ENCODE assay signal across 16 cellular contexts in the genomic region with DNA sequence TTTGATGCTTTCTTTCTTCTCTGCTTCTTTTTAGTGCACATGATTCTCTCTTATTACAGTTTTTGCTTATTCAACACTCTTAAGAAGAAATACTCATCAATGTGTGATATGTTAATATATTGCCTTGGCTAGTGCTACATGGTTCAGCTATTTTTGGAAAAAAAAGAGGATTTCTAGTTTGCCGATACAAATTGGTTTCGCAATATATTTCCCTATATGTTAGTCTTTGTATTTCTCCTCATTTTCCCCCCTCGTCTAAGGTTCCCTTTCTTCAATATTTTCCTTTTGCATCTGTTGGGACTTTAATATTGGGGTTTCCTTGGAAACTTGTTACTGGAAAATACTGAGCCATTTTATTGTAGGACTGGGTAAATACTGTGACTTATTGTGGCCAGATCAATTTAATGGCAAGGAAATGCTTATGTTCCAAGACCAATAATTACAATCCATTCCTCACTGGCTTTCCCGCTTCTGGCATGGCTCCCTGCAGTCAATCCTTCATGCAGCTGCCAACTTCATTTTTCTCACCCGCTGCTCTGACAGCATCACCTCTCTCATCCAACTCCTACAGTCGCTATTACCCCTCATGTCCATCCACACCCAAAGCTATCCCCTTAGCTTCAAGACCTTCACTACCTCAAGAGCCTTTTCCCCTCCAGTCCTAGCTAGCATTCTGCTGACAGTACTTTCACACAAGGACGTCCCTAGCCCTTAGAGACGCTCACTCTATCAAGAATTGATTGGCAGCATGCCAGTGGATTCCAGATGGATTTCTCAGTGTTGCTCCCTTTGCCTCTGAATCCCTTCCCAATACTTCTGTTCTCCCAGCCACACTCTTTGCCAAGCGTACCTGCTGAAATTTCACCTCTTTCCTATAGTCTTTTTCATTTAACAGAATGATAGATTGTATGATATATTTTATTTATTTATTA.
DNase-seq lines count a peak whose midpoint lies in the region; TF ChIP-seq lines count a peak whose summit lies in the region.
"Had no signal": no experiment of that assay in that cellular context is flagged by ENCODE, and none has a peak within 500 bp of the region (broad histone marks: within the 10 kb centered on the region; RNA-seq: fewer than 3 reads in every experiment).

No MANE protein-coding gene starts in this region.

- H3K36me3 Mint-ChIP-seq in Calu3 (ENCODE audit: insufficient read depth, unreplicated experiment), result no peaks in the 10 kb centered on the region

- H3K79me1 ChIP-seq in mesenchymal stem cell (replicated peaks; ENCODE audit: low read length, poor library complexity, severe bottlenecking), result no peaks in the 10 kb centered on the region

- no peak for TF ChIP-seq CTCF in Calu3 (IDR thresholded peaks at IDR 0.05; ENCODE audit: unreplicated experiment)
- no peak for TF ChIP-seq CTCF in esophagus squamous epithelium (IDR thresholded peaks at IDR 0.05)

- H3K4me1 ChIP-seq in mesenchymal stem cell (ENCODE audit: control insufficient read depth, insufficient read depth, low read depth, low read length) (no peaks in the 10 kb centered on the region), esophagus squamous epithelium (no peaks in the 10 kb centered on the region)
- H3K4me1 ChIP-seq: gastrocnemius medialis, pancreas, SJCRH30 had no signal

- CTCF ChIA-PET in Calu3 (lab: Charles Lee), result no interaction called here

- no peak overlapping the region for H3K4ac ChIP-seq in mesenchymal stem cell (ENCODE audit: low read depth in 1 of 2, low read length in 2 of 2)

- H2BK15ac ChIP-seq in mesenchymal stem cell (ENCODE audit: low read depth, poor library complexity, severe bottlenecking), result no peak overlapping the region

- H3K9me3 Mint-ChIP-seq in Calu3 (ENCODE audit: low read depth, unreplicated experiment), result no peaks in the 10 kb centered on the region

- no peak overlapping the region for H3K4me2 ChIP-seq in mesenchymal stem cell (ENCODE audit: low read length, poor library complexity, severe bottlenecking)
- H3K4me2 ChIP-seq: BLaER1 treated with 17β-estradiol and CSF1 and Interleukin-3, amounts not matched to agents 10 nM and 100 nM had no signal

- no peak overlapping the region for H3K14ac ChIP-seq in mesenchymal stem cell (ENCODE audit: low read length in 2 of 2)

- BruUV-seq in Calu3 (replicated peaks; lab: Mats Ljungman, UMichigan), result no TSS peak

- H3K4me3 ChIP-seq in mesenchymal stem cell (ENCODE audit: insufficient read depth in 1 of 2, low read depth in 1 of 2, low read length in 2 of 2) (no peak overlapping the region), esophagus squamous epithelium (no peak overlapping the region)
- H3K4me3 ChIP-seq: BLaER1 treated with 17β-estradiol and CSF1 and Interleukin-3, amounts not matched to agents 10 nM and 100 nM; coronary artery; gastrocnemius medialis; pancreas; SJCRH30 had no signal

- DNase-seq in HT1080 (ENCODE audit: low read depth) (peak; percentile 34), NCI-H1694 (lab: John Stamatoyannopoulos, UW) (peak; percentile 92), NCI-H748 treated with DMSO at 0.1 percent for 48 hours (lab: John Stamatoyannopoulos, UW) (peak; percentile 20), mesenchymal stem cell (peak; percentile 21), NCI-H1930 (lab: John Stamatoyannopoulos, UW) (no peak), Calu3 (no peak), esophagus squamous epithelium (lab: John Stamatoyannopoulos, UW) (no peak)
- DNase-seq: amniotic stem cell, DMS53, gastrocnemius medialis, NCI-H187, pancreas, SJCRH30, small intestine had no signal

- no peak overlapping the region for H4K91ac ChIP-seq in mesenchymal stem cell (ENCODE audit: low read length)

- H2BK120ac ChIP-seq in mesenchymal stem cell (ENCODE audit: low read depth, low read length), result no peak overlapping the region

- H3K4me3 Mint-ChIP-seq in Calu3 (ENCODE audit: low read depth, unreplicated experiment), result no peak overlapping the region

- H3K27me3 Mint-ChIP-seq in Calu3 (ENCODE audit: unreplicated experiment), result peaks cover 32% of the 10 kb centered on the region

- H2AK5ac ChIP-seq in mesenchymal stem cell (ENCODE audit: low read length, severe bottlenecking), result no peak overlapping the region

- no peak for TF ChIP-seq POLR2A in esophagus squamous epithelium (IDR thresholded peaks at IDR 0.05)

- peaks cover 0 to 3% of the 10 kb centered on the region in 2 experiments for H3K27me3 ChIP-seq in mesenchymal stem cell (ENCODE audit: control insufficient read depth in 1 of 2, insufficient read depth in 1 of 2, low read length in 2 of 2)
- no peaks in the 10 kb centered on the region for H3K27me3 ChIP-seq in esophagus squamous epithelium
- H3K27me3 ChIP-seq: BLaER1 treated with 17β-estradiol and CSF1 and Interleukin-3, amounts not matched to agents 10 nM and 100 nM; gastrocnemius medialis; pancreas; SJCRH30 had no signal

- H3K23ac ChIP-seq in mesenchymal stem cell (ENCODE audit: low read length in 2 of 2), result no peak overlapping the region

- H3K27ac ChIP-seq in mesenchymal stem cell (ENCODE audit: low read length, poor library complexity, severe bottlenecking) (no peak overlapping the region), esophagus squamous epithelium (no peak overlapping the region)
- H3K27ac ChIP-seq: BLaER1 treated with 17β-estradiol and CSF1 and Interleukin-3, amounts not matched to agents 10 nM and 100 nM; coronary artery; gastrocnemius medialis; pancreas; SJCRH30 had no signal

- H3K9ac ChIP-seq in mesenchymal stem cell (ENCODE audit: low read length), result no peak overlapping the region
- H3K9ac ChIP-seq: BLaER1 treated with 17β-estradiol and CSF1 and Interleukin-3, amounts not matched to agents 10 nM and 100 nM had no signal

- intact Hi-C loops in Calu3 (cut with micrococcal nuclease; ENCODE audit: unreplicated experiment) (no loop called here), esophagus squamous epithelium (cut with DNase I) (no loop called here)

- H3K36me3 ChIP-seq in mesenchymal stem cell (ENCODE audit: control insufficient read depth in 1 of 2, insufficient read depth in 2 of 2, low read depth in 1 of 2, low read length in 2 of 2) (no peaks in the 10 kb centered on the region), esophagus squamous epithelium (no peaks in the 10 kb centered on the region)
- H3K36me3 ChIP-seq: BLaER1 treated with 17β-estradiol and CSF1 and Interleukin-3, amounts not matched to agents 10 nM and 100 nM; gastrocnemius medialis; pancreas; SJCRH30 had no signal

- WGBS in mesenchymal stem cell, result 75% methylated on average over 7 of the region's 9 CpGs
- 76 to 81% methylated on average over 9 of the region's 9 CpGs for WGBS in esophagus squamous epithelium, 2 donors

- H3K27ac Mint-ChIP-seq in Calu3 (ENCODE audit: unreplicated experiment), result no peak overlapping the region

- H2AFZ ChIP-seq in mesenchymal stem cell (ENCODE audit: low read depth, low read length), result no peak overlapping the region

- no peak overlapping the region for H2BK12ac ChIP-seq in mesenchymal stem cell (ENCODE audit: low read length in 2 of 2)

- no peak overlapping the region for H3K18ac ChIP-seq in mesenchymal stem cell (ENCODE audit: low read depth in 1 of 2, low read length in 2 of 2)

- no peaks in the 10 kb centered on the region for H3K4me1 Mint-ChIP-seq in Calu3 (ENCODE audit: low read depth, unreplicated experiment)

- H3K9me3 ChIP-seq in mesenchymal stem cell (ENCODE audit: control insufficient read depth, low read length), result no peaks in the 10 kb centered on the region
- no peaks in the 10 kb centered on the region for H3K9me3 ChIP-seq in esophagus squamous epithelium
- H3K9me3 ChIP-seq: BLaER1 treated with 17β-estradiol and CSF1 and Interleukin-3, amounts not matched to agents 10 nM and 100 nM; gastrocnemius medialis; pancreas; SJCRH30 had no signal

- H2BK5ac ChIP-seq in mesenchymal stem cell (ENCODE audit: low read depth, low read length, poor library complexity, severe bottlenecking), result no peak overlapping the region

- H4K8ac ChIP-seq in mesenchymal stem cell (ENCODE audit: low read length), result no peak overlapping the region

Comparison
In these comparisons a context has a peak if more than half of its experiments do, and no peak if none do; other contexts are left out.
1. DNase-seq: peak in HT1080 (single experiment), NCI-H1694 (single experiment), NCI-H748 treated with DMSO at 0.1 percent for 48 hours (single experiment) and mesenchymal stem cell (single experiment); none in NCI-H1930 (0 of 2), Calu3 (single experiment) and esophagus squamous epithelium (single experiment).